ENCODE assay signal across 16 cellular contexts in the genomic region with DNA sequence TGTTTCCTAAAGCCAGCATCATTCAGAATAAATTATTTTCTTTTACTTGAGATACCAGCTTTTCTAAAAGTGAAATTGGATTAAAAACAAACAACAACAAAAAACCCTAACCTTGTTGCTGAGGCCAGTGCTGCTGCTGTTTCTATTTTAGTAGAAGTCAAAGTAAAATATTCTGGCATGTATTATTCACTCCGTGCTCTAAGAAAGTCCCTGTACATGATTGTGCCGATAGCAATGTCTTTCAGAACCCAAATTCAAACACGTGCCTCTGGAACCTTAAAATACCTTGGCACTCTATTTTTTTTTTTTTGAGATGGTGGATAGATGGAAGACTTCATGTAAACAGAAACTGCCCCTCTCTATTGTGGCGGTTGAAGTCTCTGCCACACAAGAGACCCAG.
"Had no signal": no experiment of that assay in that cellular context is flagged by ENCODE, and none has a peak within 500 bp of the region (broad histone marks: within the 10 kb centered on the region; RNA-seq: fewer than 3 reads in every experiment).

No MANE protein-coding gene starts in this region.

- H3K4me1 ChIP-seq: breast epithelium had no signal

- H3K4me1 Mint-ChIP-seq: activated CD4-positive, alpha-beta T cell treated with anti-CD3 and anti-CD28 coated beads, Interleukin-2, amount 10 ng/mL, durations not matched to agents 7 days and 5 days had no signal

- H3K27ac Mint-ChIP-seq: activated CD4-positive, alpha-beta T cell treated with anti-CD3 and anti-CD28 coated beads, Interleukin-2, amount 10 ng/mL, durations not matched to agents 7 days and 5 days; activated CD8-positive, alpha-beta T cell treated with anti-CD3 and anti-CD28 coated beads, Interleukin-2, amount 10 ng/mL, durations not matched to agents 7 days and 5 days; activated naive CD4-positive, alpha-beta T cell treated with anti-CD3 and anti-CD28 coated beads for 36 hours; activated T-cell treated with anti-CD3 and anti-CD28 coated beads, Interleukin-2, amount 50 U/mL, for 24 hours; activated T-helper 2 cell treated with anti-CD3 and anti-CD28 coated beads, Interferon-gamma antibody, Interleukin-2, Interleukin-4, amounts not matched to agents 10 μg/mL and 5 μg/mL and 100 μg/mL, durations not matched to agents 14 hours and 24 hours and 36 hours had no signal

- H3K9me3 ChIP-seq: gastrocnemius medialis had no signal

- DNase-seq: activated CD4-positive, alpha-beta T cell treated with anti-CD3 and anti-CD28 coated beads, Interleukin-2, amount 10 ng/mL, durations not matched to agents 7 days and 5 days; activated CD4-positive, CD25-positive, alpha-beta regulatory T cell; activated CD8-positive, alpha-beta T cell treated with anti-CD3 and anti-CD28 coated beads, Interleukin-2, amount 10 ng/mL, durations not matched to agents 7 days and 5 days; activated naive CD4-positive, alpha-beta T cell treated with anti-CD3 and anti-CD28 coated beads for 36 hours; activated T-cell treated with anti-CD3 and anti-CD28 coated beads, Interleukin-2, amount 50 U/mL, for 24 hours; gastrocnemius medialis; head of caudate nucleus; left colon; occipital lobe; stimulated activated naive CD4-positive, alpha-beta T cell; T-helper 1 cell; T1000 had no signal

- H3K27ac ChIP-seq: breast epithelium, epithelial cell of prostate, gastrocnemius medialis had no signal

- H3K27me3 ChIP-seq: breast epithelium, gastrocnemius medialis, tibial nerve had no signal

- H3K4me3 Mint-ChIP-seq: activated CD4-positive, alpha-beta T cell treated with anti-CD3 and anti-CD28 coated beads, Interleukin-2, amount 10 ng/mL, durations not matched to agents 7 days and 5 days; activated CD8-positive, alpha-beta T cell treated with anti-CD3 and anti-CD28 coated beads, Interleukin-2, amount 10 ng/mL, durations not matched to agents 7 days and 5 days; activated naive CD4-positive, alpha-beta T cell treated with anti-CD3 and anti-CD28 coated beads for 36 hours; activated T-cell treated with anti-CD3 and anti-CD28 coated beads, Interleukin-2, amount 50 U/mL, for 24 hours had no signal

- ATAC-seq: activated CD8-positive, alpha-beta T cell treated with anti-CD3 and anti-CD28 coated beads, Interleukin-2, amount 10 ng/mL, durations not matched to agents 7 days and 5 days; gastrocnemius medialis; left colon had no signal

- H3K4me3 ChIP-seq: breast epithelium, tibial nerve had no signal

- H3K36me3 ChIP-seq: breast epithelium, gastrocnemius medialis had no signal
